17 cellular contexts compared by ENCODE assay signal in the genomic region with DNA sequence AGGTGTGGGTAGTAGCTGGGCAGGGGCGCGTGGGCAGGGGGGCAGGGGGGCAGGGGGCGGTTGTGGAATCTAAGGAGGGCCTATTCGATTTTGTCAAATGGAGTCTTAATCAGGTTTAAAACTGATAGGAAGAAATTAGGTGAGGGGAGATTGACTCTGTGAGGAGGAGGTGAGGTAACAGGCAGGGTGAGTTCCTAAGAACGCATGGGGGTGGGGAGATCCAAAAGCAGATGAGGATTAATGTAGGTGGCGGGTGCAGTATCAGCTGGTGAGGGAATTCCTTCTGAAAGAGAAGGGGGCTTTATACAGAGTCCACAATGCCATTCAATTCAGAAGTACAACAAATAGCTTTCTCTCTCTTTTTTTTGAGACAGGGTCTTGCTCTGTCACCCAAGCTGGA.
DNase-seq lines count a peak whose midpoint lies in the region; FAIRE-seq and TF ChIP-seq lines count a peak whose summit lies in the region.
"Had no signal": no experiment of that assay in that cellular context is flagged by ENCODE, and none has a peak within 500 bp of the region (broad histone marks: within the 10 kb centered on the region; RNA-seq: fewer than 3 reads in every experiment).

No MANE protein-coding gene starts in this region.

- H3K27me3 ChIP-seq in prostate gland (replicated peaks; ENCODE audit: insufficient read depth) (no peaks in the 10 kb centered on the region), PC-9 (ENCODE audit: insufficient read depth, low read depth) (no peaks in the 10 kb centered on the region)
- H3K27me3 ChIP-seq: body of pancreas had no signal

- no TSS peak for BruUV-seq in PC-9 (replicated peaks; lab: Mats Ljungman, UMichigan)

- peak overlapping the region; percentile 56 for H3K27ac Mint-ChIP-seq in activated naive CD4-positive, alpha-beta T cell treated with anti-CD3 and anti-CD28 coated beads, Interleukin-2, amount 50 U/mL, for 24 hours
- H3K27ac Mint-ChIP-seq in HFFc6: peak overlapping the region; percentile 12; the same call in 1 of the 2 replicates
- H3K27ac Mint-ChIP-seq: dendritic cell treated with granulocyte-macrophage colony-stimulating factor and Interleukin-4, amounts not matched to agents 40 ng/mL and 50 ng/mL, for 4 days had no signal

- DNase-seq in activated naive CD4-positive, alpha-beta T cell (lab: John Stamatoyannopoulos, UW): no peak
- DNase-seq in HFFc6: no peak
- DNase-seq in epithelial cell of prostate (ENCODE audit: low read depth, low spot score): no peak
- no peak for DNase-seq in prostate gland (ENCODE audit: low spot score)
- no peak for DNase-seq in H54 (ENCODE audit: insufficient read length, low spot score)
- no peak for DNase-seq in effector CD8-positive, alpha-beta T cell (lab: John Stamatoyannopoulos, UW)
- DNase-seq in PC-9: no peak
- DNase-seq: ACHN; body of pancreas; DMS79 treated with DMSO at 0.1 percent for 48 hours; NCI-H146; stimulated activated CD4-positive, alpha-beta T cell treated with anti-CD3 and anti-CD28 coated beads, Interleukin-2, amount 100 ng/mL, for 48 hours had no signal

- no peaks in the 10 kb centered on the region for H4K20me1 ChIP-seq in PC-9 (ENCODE audit: insufficient read depth)

- intact Hi-C loops in prostate gland (cut with DNase I): no loop called here
- intact Hi-C loops in PC-9 (cut with micrococcal nuclease; ENCODE audit: unreplicated experiment): no loop called here

- peaks cover 56% of the 10 kb centered on the region for H3K36me3 Mint-ChIP-seq in activated naive CD4-positive, alpha-beta T cell treated with anti-CD3 and anti-CD28 coated beads, Interleukin-2, amount 50 U/mL, for 24 hours
- H3K36me3 Mint-ChIP-seq in HFFc6 (ENCODE audit: low read depth): peaks cover 89% of the 10 kb centered on the region

- WGBS in prostate gland: 85% methylated on average over 6 of the region's 6 CpGs

- FAIRE-seq in H54 (lab: Jason Lieb, UNC): no peak
- FAIRE-seq: islet of Langerhans had no signal

- no peaks in the 10 kb centered on the region for H3K9me2 ChIP-seq in PC-9 (ENCODE audit: insufficient read depth)

- H3K27ac ChIP-seq in epithelial cell of prostate: peak overlapping the region; percentile 95
- H3K27ac ChIP-seq in prostate gland: peak overlapping the region; percentile 4 to 42
- no peak overlapping the region for H3K27ac ChIP-seq in PC-9
- H3K27ac ChIP-seq: body of pancreas, VCaP had no signal

- peaks cover 52% of the 10 kb centered on the region for H3F3A ChIP-seq in PC-9 (ENCODE audit: insufficient read depth, low read depth)

- H3K4me1 ChIP-seq in prostate gland (replicated peaks): no peaks in the 10 kb centered on the region
- H3K4me1 ChIP-seq in PC-9 (replicated peaks; ENCODE audit: insufficient read depth): peaks cover 22% of the 10 kb centered on the region

- no peak overlapping the region for H3K4me2 ChIP-seq in PC-9

- POLR2A ChIA-PET in PC-9 (lab: Charles Lee; ENCODE audit: unreplicated experiment): no interaction called here

- no peaks in the 10 kb centered on the region for H3K27me3 Mint-ChIP-seq in activated naive CD4-positive, alpha-beta T cell treated with anti-CD3 and anti-CD28 coated beads, Interleukin-2, amount 50 U/mL, for 24 hours
- peaks cover 2% of the 10 kb centered on the region; the same call in 1 of the 2 replicates for H3K27me3 Mint-ChIP-seq in HFFc6 (ENCODE audit: insufficient read depth)
- H3K27me3 Mint-ChIP-seq: dendritic cell treated with granulocyte-macrophage colony-stimulating factor and Interleukin-4, amounts not matched to agents 40 ng/mL and 50 ng/mL, for 4 days had no signal

- H3K4me3 ChIP-seq in prostate gland (no peak overlapping the region), PC-9 (no peak overlapping the region)
- H3K4me3 ChIP-seq: body of pancreas had no signal

- no peak overlapping the region for H2AFZ ChIP-seq in PC-9

- TF ChIP-seq POLR2A in prostate gland (IDR thresholded peaks at IDR 0.05) (no peak), H54 (IDR thresholded peaks at IDR 0.05; ENCODE audit: low read depth, low read length) (no peak)

- H3K4me1 Mint-ChIP-seq in activated naive CD4-positive, alpha-beta T cell treated with anti-CD3 and anti-CD28 coated beads, Interleukin-2, amount 50 U/mL, for 24 hours: peaks cover 72% of the 10 kb centered on the region
- H3K4me1 Mint-ChIP-seq in HFFc6 (ENCODE audit: low read depth): peaks cover 44% of the 10 kb centered on the region

- CTCF ChIA-PET in PC-9 (lab: Charles Lee): interaction anchor here (0.6 to 0.7 kb wide), 3 partner anchors 171 to 214 kb away, joined by 3 read pairs; no protein-coding TSS in a partner anchor

- H3K36me3 ChIP-seq in prostate gland (no peaks in the 10 kb centered on the region), PC-9 (ENCODE audit: low read depth) (peaks cover 64% of the 10 kb centered on the region)

- TF ChIP-seq CTCF in HFFc6 (IDR thresholded peaks at IDR 0.05) (no peak), prostate gland (IDR thresholded peaks at IDR 0.05) (no peak), PC-9 (conservative IDR thresholded peaks at IDR 0.05) (no peak)

- H3K79me2 ChIP-seq in PC-9 (ENCODE audit: low read depth): peaks cover 79% of the 10 kb centered on the region

- H3K9me3 ChIP-seq in prostate gland: no peaks in the 10 kb centered on the region
- peaks cover 46% of the 10 kb centered on the region for H3K9me3 ChIP-seq in PC-9 (ENCODE audit: insufficient read depth, low read depth)
- H3K9me3 ChIP-seq: body of pancreas had no signal

- peaks cover 12% of the 10 kb centered on the region for H3K9me3 Mint-ChIP-seq in activated naive CD4-positive, alpha-beta T cell treated with anti-CD3 and anti-CD28 coated beads, Interleukin-2, amount 50 U/mL, for 24 hours
- peaks cover 53% of the 10 kb centered on the region for H3K9me3 Mint-ChIP-seq in HFFc6

- no peak overlapping the region for H3K4me3 Mint-ChIP-seq in activated naive CD4-positive, alpha-beta T cell treated with anti-CD3 and anti-CD28 coated beads, Interleukin-2, amount 50 U/mL, for 24 hours
- no peak overlapping the region for H3K4me3 Mint-ChIP-seq in HFFc6
- H3K4me3 Mint-ChIP-seq: CD14-positive monocyte; dendritic cell treated with granulocyte-macrophage colony-stimulating factor and Interleukin-4, amounts not matched to agents 40 ng/mL and 50 ng/mL, for 4 days had no signal
